Comparison of ENCODE assay signal across 10 cellular contexts in the genomic region with DNA sequence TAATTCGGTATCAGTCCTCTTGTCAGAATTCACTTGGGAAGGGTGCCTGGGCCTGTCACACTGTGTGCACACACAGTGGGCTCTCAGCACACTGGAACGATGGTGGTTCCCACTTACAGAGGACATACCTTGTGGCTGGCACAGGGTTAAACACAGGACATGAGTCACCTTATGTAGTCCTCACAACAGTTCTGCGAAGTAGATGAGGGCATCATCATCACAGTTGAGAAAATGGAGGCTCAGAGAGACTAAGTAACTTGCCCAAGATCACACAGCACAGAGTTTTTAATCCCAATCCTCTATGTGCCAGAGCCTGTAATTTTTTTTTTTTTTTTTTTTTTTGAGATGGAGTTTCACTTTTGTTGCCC.
DNase-seq lines count a peak whose midpoint lies in the region; TF ChIP-seq lines count a peak whose summit lies in the region.
"Had no signal": no experiment of that assay in that cellular context is flagged by ENCODE, and none has a peak within 500 bp of the region (broad histone marks: within the 10 kb centered on the region; RNA-seq: fewer than 3 reads in every experiment).

No MANE protein-coding gene starts in this region.

- POLR2A ChIA-PET in MCF 10A (lab: Yijun Ruan, JAX), result interaction anchor here (0.5 to 15.3 kb wide), 15 partner anchors 25 to 440 kb away, joined by 3 to 336 read pairs (median 4); a partner anchor contains a TSS

- peaks cover 10% of the 10 kb centered on the region; the same call in 1 of the 2 replicates for H3K4me1 ChIP-seq in HUES48 (ENCODE audit: control insufficient read depth, insufficient read depth, low read length)
- peaks cover 43% of the 10 kb centered on the region for H3K4me1 ChIP-seq in osteoblast (ENCODE audit: insufficient read depth, low read length)

- H2AFZ ChIP-seq in osteoblast (ENCODE audit: low read length), result peak overlapping the region; percentile 87

- no peaks in the 10 kb centered on the region for H3K79me2 ChIP-seq in osteoblast (ENCODE audit: insufficient read depth, low read length)

- no peaks in the 10 kb centered on the region for H4K20me1 ChIP-seq in osteoblast (ENCODE audit: insufficient read depth, low read length)

- no peaks in the 10 kb centered on the region for H3K36me3 ChIP-seq in HUES48 (ENCODE audit: control insufficient read depth, insufficient read depth, low read length)
- H3K36me3 ChIP-seq in osteoblast (ENCODE audit: insufficient read depth, low read length), result no peaks in the 10 kb centered on the region

- H3K27me3 ChIP-seq in HUES48 (ENCODE audit: control insufficient read depth, insufficient read depth, low read length) (peaks cover 12% of the 10 kb centered on the region), osteoblast (ENCODE audit: insufficient read depth, low read length) (no peaks in the 10 kb centered on the region)

- intact Hi-C loops in MCF 10A (cut with micrococcal nuclease), result loop anchor here (5.0 to 10.0 kb wide), 2 partner anchors 420 to 542 kb away; a partner anchor contains a TSS

- H3K9ac ChIP-seq in HUES48 (ENCODE audit: low read depth, low read length), result no peak overlapping the region

- peaks cover 36% of the 10 kb centered on the region for H3K4me1 Mint-ChIP-seq in MCF 10A (ENCODE audit: insufficient read depth, unreplicated experiment)
- H3K4me1 Mint-ChIP-seq in type B pancreatic cell (ENCODE audit: unreplicated experiment), result peaks cover 12% of the 10 kb centered on the region

- no peaks in the 10 kb centered on the region for H3K9me3 ChIP-seq in HUES48 (ENCODE audit: control insufficient read depth, insufficient read depth, low read length)
- H3K9me3 ChIP-seq in osteoblast (ENCODE audit: low read depth, low read length), result no peaks in the 10 kb centered on the region

- H3K4me3 Mint-ChIP-seq in MCF 10A (ENCODE audit: unreplicated experiment) (no peak overlapping the region), type B pancreatic cell (no peak overlapping the region)

- H3K4me3 ChIP-seq in HUES48 (ENCODE audit: low read depth, low read length) (no peak overlapping the region), osteoblast (ENCODE audit: insufficient read depth, low read length) (no peak overlapping the region)

- H3K27ac ChIP-seq in C4-2B (peak overlapping the region; percentile 59), HUES48 (ENCODE audit: low read depth, low read length) (peak overlapping the region; percentile 73), osteoblast (ENCODE audit: low read depth, low read length) (peak overlapping the region; percentile 79)

- no peaks in the 10 kb centered on the region for H3K27me3 Mint-ChIP-seq in MCF 10A (ENCODE audit: insufficient read depth, unreplicated experiment)
- H3K27me3 Mint-ChIP-seq in type B pancreatic cell, result peaks cover 5% of the 10 kb centered on the region

- peaks cover 7% of the 10 kb centered on the region for H3K36me3 Mint-ChIP-seq in MCF 10A (ENCODE audit: insufficient read depth, unreplicated experiment)
- H3K36me3 Mint-ChIP-seq in type B pancreatic cell, result peaks cover 4% of the 10 kb centered on the region

- H3K4me2 ChIP-seq in osteoblast (ENCODE audit: insufficient read depth, low read length), result no peak overlapping the region

- CTCF ChIA-PET in MCF 10A (lab: Yijun Ruan, JAX), result interaction anchor here (0.6 to 6.2 kb wide), 6 partner anchors 179 to 376 kb away, joined by 3 to 90 read pairs (median 6); a partner anchor contains a TSS

- no peaks in the 10 kb centered on the region for H3K9me3 Mint-ChIP-seq in MCF 10A (ENCODE audit: unreplicated experiment)
- peaks cover 5% of the 10 kb centered on the region for H3K9me3 Mint-ChIP-seq in type B pancreatic cell

- peak; percentile 70 for DNase-seq in MCF 10A (ENCODE audit: unreplicated experiment)
- DNase-seq in osteoblast (ENCODE audit: insufficient read length, low spot score, missing footprints), result no peak
- no peak for DNase-seq in GDM1 (lab: John Stamatoyannopoulos, UW)
- DNase-seq in type B pancreatic cell (ENCODE audit: extremely low spot score, unreplicated experiment), result no peak
- DNase-seq in activated CD4-positive, alpha-beta T cell treated with anti-CD3 and anti-CD28 coated beads, Interleukin-2, amount 50 U/mL, for 1 hour, result no peak
- no peak for DNase-seq in UCSD-AML1 (lab: John Stamatoyannopoulos, UW; ENCODE audit: unreplicated experiment)
- DNase-seq: NCI-H1694, SHP77 treated with DMSO at 0.1 percent for 48 hours had no signal

- H3K27ac Mint-ChIP-seq in MCF 10A (ENCODE audit: low read depth, unreplicated experiment), result peak overlapping the region; percentile 90
- H3K27ac Mint-ChIP-seq in type B pancreatic cell, result no peak overlapping the region

- TF ChIP-seq CTCF in C4-2B (conservative IDR thresholded peaks at IDR 0.05), result no peak
- no peak for TF ChIP-seq CTCF in MCF 10A (IDR thresholded peaks at IDR 0.05; ENCODE audit: unreplicated experiment)
- TF ChIP-seq CTCF in osteoblast (IDR thresholded peaks at IDR 0.05; ENCODE audit: extremely low read depth, low read depth, low read length), result no peak
- no peak for TF ChIP-seq CTCF in type B pancreatic cell (conservative IDR thresholded peaks at IDR 0.05)

- no TSS peak for BruUV-seq in MCF 10A (replicated peaks; lab: Mats Ljungman, UMichigan)
